In genomic region chr2:233270951-233271350, GRCh38 we compare ENCODE assay signal across 17 cellular contexts. TPM values are rescaled to one million over a fixed set of nuclear protein-coding genes. Genes with fewer than 3 reads are reported as not detected.
A peak's percentile ranks its signal among the peaks of the same experiment; 100 is the strongest.
DNase-seq lines count a peak whose midpoint lies in the region; TF ChIP-seq lines count a peak whose summit lies in the region.
"Had no signal": no experiment of that assay in that cellular context is flagged by ENCODE, and none has a peak within 500 bp of the region (broad histone marks: within the 10 kb centered on the region; RNA-seq: fewer than 3 reads in every experiment).

No MANE protein-coding gene starts in this region.

- peaks cover 14% of the 10 kb centered on the region for H3K79me2 ChIP-seq in DOHH2 (ENCODE audit: control insufficient read depth, low read length)

- H2BK5ac ChIP-seq in neuronal stem cell (ENCODE audit: low read length): no peak overlapping the region

- H2AFZ ChIP-seq in neuronal stem cell (ENCODE audit: low read length): no peak overlapping the region

- H3K23ac ChIP-seq in neuronal stem cell (ENCODE audit: low read depth, low read length, poor library complexity): no peak overlapping the region

- peaks cover 94% of the 10 kb centered on the region for H3K36me3 Mint-ChIP-seq in activated T-helper 2 cell treated with anti-CD3 and anti-CD28 coated beads, Interferon-gamma antibody, Interleukin-2, Interleukin-4, amounts not matched to agents 10 μg/mL and 5 μg/mL and 100 μg/mL, durations not matched to agents 14 hours and 24 hours and 36 hours (ENCODE audit: low read depth)
- peaks cover 84% of the 10 kb centered on the region for H3K36me3 Mint-ChIP-seq in nephron progenitor cell (ENCODE audit: low read depth)

- H3K9ac ChIP-seq in neuronal stem cell (ENCODE audit: low read depth, low read length, poor library complexity): no peak overlapping the region

- H3K18ac ChIP-seq in neuronal stem cell (ENCODE audit: low read length): no peak overlapping the region

- no peak overlapping the region for H2BK15ac ChIP-seq in neuronal stem cell (ENCODE audit: low read length)

- intact Hi-C loops in activated T-helper 2 cell treated with anti-CD3 and anti-CD28 coated beads, Interferon-gamma antibody, Interleukin-2, Interleukin-4, amounts not matched to agents 10 μg/mL and 5 μg/mL and 100 μg/mL, durations not matched to agents 14 hours and 24 hours and 36 hours (cut with micrococcal nuclease): loop anchor here (10.0 kb wide), 2 partner anchors 144 to 174 kb away; no protein-coding TSS in a partner anchor
- intact Hi-C loops in ascending aorta (cut with DNase I): no loop called here

- no peak overlapping the region for H2BK12ac ChIP-seq in neuronal stem cell (ENCODE audit: low read length)

- H3K27me3 ChIP-seq in DOHH2 (ENCODE audit: control insufficient read depth, low read length) (no peaks in the 10 kb centered on the region), neuronal stem cell (ENCODE audit: control insufficient read depth in 3 of 3, insufficient read depth in 3 of 3, low read depth in 1 of 3, low read length in 3 of 3) (no peaks in the 10 kb centered on the region), ascending aorta (no peaks in the 10 kb centered on the region)
- H3K27me3 ChIP-seq: adrenal gland had no signal

- H3K27me3 Mint-ChIP-seq in activated T-helper 2 cell treated with anti-CD3 and anti-CD28 coated beads, Interferon-gamma antibody, Interleukin-2, Interleukin-4, amounts not matched to agents 10 μg/mL and 5 μg/mL and 100 μg/mL, durations not matched to agents 14 hours and 24 hours and 36 hours (ENCODE audit: low read depth): no peaks in the 10 kb centered on the region
- H3K27me3 Mint-ChIP-seq in nephron progenitor cell (ENCODE audit: low read depth, poor library complexity): no peaks in the 10 kb centered on the region
- H3K27me3 Mint-ChIP-seq: progenitor cell of endocrine pancreas had no signal

- H3K4me1 ChIP-seq in DOHH2 (ENCODE audit: control insufficient read depth, low read length): peaks cover 48% of the 10 kb centered on the region
- no peaks in the 10 kb centered on the region for H3K4me1 ChIP-seq in neuronal stem cell (ENCODE audit: control insufficient read depth in 2 of 2, insufficient read depth in 1 of 2, low read depth in 1 of 2, low read length in 2 of 2)
- no peaks in the 10 kb centered on the region for H3K4me1 ChIP-seq in ascending aorta
- H3K4me1 ChIP-seq: adrenal gland had no signal

- peaks cover 69% of the 10 kb centered on the region for H3K4me1 Mint-ChIP-seq in activated T-helper 2 cell treated with anti-CD3 and anti-CD28 coated beads, Interferon-gamma antibody, Interleukin-2, Interleukin-4, amounts not matched to agents 10 μg/mL and 5 μg/mL and 100 μg/mL, durations not matched to agents 14 hours and 24 hours and 36 hours (ENCODE audit: low read depth)
- peaks cover 7% of the 10 kb centered on the region for H3K4me1 Mint-ChIP-seq in nephron progenitor cell

- H3K4me2 ChIP-seq in DOHH2 (ENCODE audit: low read length) (no peak overlapping the region), neuronal stem cell (ENCODE audit: insufficient read depth, low read length, poor library complexity, severe bottlenecking) (no peak overlapping the region)

- H3F3A ChIP-seq in DOHH2 (ENCODE audit: control insufficient read depth, insufficient read depth): peaks cover 9% of the 10 kb centered on the region; the same call in 1 of the 2 replicates

- H3K14ac ChIP-seq in neuronal stem cell (ENCODE audit: low read length): no peak overlapping the region

- H2BK120ac ChIP-seq in neuronal stem cell (ENCODE audit: low read depth, low read length): no peak overlapping the region

- no peaks in the 10 kb centered on the region for H4K20me1 ChIP-seq in DOHH2 (ENCODE audit: control insufficient read depth, insufficient read depth, low read depth, low read length)

- no peak overlapping the region for H2AK5ac ChIP-seq in neuronal stem cell (ENCODE audit: low read depth, low read length)

- no peaks in the 10 kb centered on the region for H3K9me3 Mint-ChIP-seq in activated T-helper 2 cell treated with anti-CD3 and anti-CD28 coated beads, Interferon-gamma antibody, Interleukin-2, Interleukin-4, amounts not matched to agents 10 μg/mL and 5 μg/mL and 100 μg/mL, durations not matched to agents 14 hours and 24 hours and 36 hours
- no peaks in the 10 kb centered on the region for H3K9me3 Mint-ChIP-seq in nephron progenitor cell

- H3K9me3 ChIP-seq in DOHH2 (ENCODE audit: control insufficient read depth, insufficient read depth, low read length) (no peaks in the 10 kb centered on the region), neuronal stem cell (replicated peaks in 1 of 2; ENCODE audit: control insufficient read depth in 2 of 2, insufficient read depth in 1 of 2, low read depth in 1 of 2, low read length in 2 of 2) (peaks cover 0 to 1% of the 10 kb centered on the region in 2 donors), ascending aorta (no peaks in the 10 kb centered on the region)
- H3K9me3 ChIP-seq: adrenal gland had no signal

- no peaks in the 10 kb centered on the region for H3K9me2 ChIP-seq in DOHH2 (replicated peaks; ENCODE audit: control insufficient read depth, low read length)

- H3K27ac ChIP-seq in C4-2B: peak overlapping the region; percentile 99
- H3K27ac ChIP-seq in DOHH2 (ENCODE audit: low read depth, low read length): peak overlapping the region; percentile 7
- H3K27ac ChIP-seq in neuronal stem cell (replicated peaks; ENCODE audit: low read length): no peak overlapping the region
- no peak overlapping the region for H3K27ac ChIP-seq in ascending aorta
- H3K27ac ChIP-seq: adrenal gland had no signal

- peak overlapping the region; percentile 89 for H3K27ac Mint-ChIP-seq in activated T-helper 2 cell treated with anti-CD3 and anti-CD28 coated beads, Interferon-gamma antibody, Interleukin-2, Interleukin-4, amounts not matched to agents 10 μg/mL and 5 μg/mL and 100 μg/mL, durations not matched to agents 14 hours and 24 hours and 36 hours
- peak overlapping the region; percentile 82 for H3K27ac Mint-ChIP-seq in nephron progenitor cell
- H3K27ac Mint-ChIP-seq: progenitor cell of endocrine pancreas had no signal

- no peak overlapping the region for H4K91ac ChIP-seq in neuronal stem cell (ENCODE audit: low read depth, low read length, poor library complexity)

- no peak overlapping the region for H3K4ac ChIP-seq in neuronal stem cell (ENCODE audit: low read length)

- H3K4me3 Mint-ChIP-seq in activated T-helper 2 cell treated with anti-CD3 and anti-CD28 coated beads, Interferon-gamma antibody, Interleukin-2, Interleukin-4, amounts not matched to agents 10 μg/mL and 5 μg/mL and 100 μg/mL, durations not matched to agents 14 hours and 24 hours and 36 hours (ENCODE audit: low read depth): peak overlapping the region; percentile 68
- H3K4me3 Mint-ChIP-seq in nephron progenitor cell: no peak overlapping the region

- no peak overlapping the region for H3K4me3 ChIP-seq in DOHH2 (ENCODE audit: low read length)
- no peak overlapping the region for H3K4me3 ChIP-seq in neuronal stem cell (ENCODE audit: low read length in 2 of 2)
- no peak overlapping the region for H3K4me3 ChIP-seq in ascending aorta
- H3K4me3 ChIP-seq: adrenal gland had no signal

- WGBS in neuronal stem cell (ENCODE audit: extremely low coverage in 2 of 2, insufficient read length in 2 of 2, insufficient replicate concordance in 1 of 2), 2 donors: no CpG with 5 or more reads among the region's 4 CpGs

- H3K36me3 ChIP-seq in DOHH2 (ENCODE audit: control insufficient read depth, low read length) (peaks cover 98% of the 10 kb centered on the region), neuronal stem cell (replicated peaks in 1 of 2; ENCODE audit: control insufficient read depth in 2 of 2, insufficient read depth in 2 of 2, low read length in 2 of 2) (peaks cover 29 to 97% of the 10 kb centered on the region in 2 donors), ascending aorta (peaks cover 72 to 88% of the 10 kb centered on the region in 2 donors)

- TF ChIP-seq CTCF in C4-2B (conservative IDR thresholded peaks at IDR 0.05): no peak
- TF ChIP-seq CTCF in DOHH2 (IDR thresholded peaks at IDR 0.05; ENCODE audit: low read depth, low read length, poor library complexity, severe bottlenecking): no peak
- no peak for TF ChIP-seq CTCF in nephron progenitor cell (IDR thresholded peaks at IDR 0.05)
- no peak for TF ChIP-seq CTCF in ascending aorta (IDR thresholded peaks at IDR 0.05)

- H3K79me1 ChIP-seq in neuronal stem cell (ENCODE audit: low read depth, low read length): peaks cover 2% of the 10 kb centered on the region

- no peak overlapping the region for H4K8ac ChIP-seq in neuronal stem cell (ENCODE audit: low read depth, low read length)

- no peak for DNase-seq in activated T-helper 2 cell treated with anti-CD3 and anti-CD28 coated beads, Interferon-gamma antibody, Interleukin-2, Interleukin-4, amounts not matched to agents 10 μg/mL and 5 μg/mL and 100 μg/mL, durations not matched to agents 14 hours and 24 hours and 36 hours (ENCODE audit: low spot score)
- DNase-seq in nephron progenitor cell: no peak
- DNase-seq in neuronal stem cell (ENCODE audit: low spot score): no peak
- no peak for DNase-seq in ascending aorta (ENCODE audit: low spot score in 2 of 2)
- no peak for DNase-seq in Kasumi-1 (lab: John Stamatoyannopoulos, UW)
- DNase-seq: adrenal gland, foreskin melanocyte, Karpas-422, NCI-H146, NCI-H446, SIG-M5 had no signal

RNA-seq across cellular contexts. Expression of gene ATG16L1, which starts 19.5 kb away (rescaled TPM):
- total RNA-seq in activated T-helper 2 cell treated with anti-CD3 and anti-CD28 coated beads, Interferon-gamma antibody, Interleukin-2, Interleukin-4, amounts not matched to agents 10 μg/mL and 5 μg/mL and 100 μg/mL, durations not matched to agents 14 hours and 24 hours and 36 hours: 33.5 and 35.5 TPM in 2 replicates
- 11.9 TPM for polyA plus RNA-seq in neuronal stem cell (2013, experiment 1 of 2)
- polyA plus RNA-seq in neuronal stem cell (2013, experiment 2 of 2): 11.6 TPM
- total RNA-seq in ascending aorta: 28.1 TPM

RNA-seq across cellular contexts. Expression of gene SAG, which starts 36.7 kb away (rescaled TPM):
- total RNA-seq in activated T-helper 2 cell treated with anti-CD3 and anti-CD28 coated beads, Interferon-gamma antibody, Interleukin-2, Interleukin-4, amounts not matched to agents 10 μg/mL and 5 μg/mL and 100 μg/mL, durations not matched to agents 14 hours and 24 hours and 36 hours: 0.05 TPM in 1 of 2 replicates, not detected in the other
- not detected for polyA plus RNA-seq in neuronal stem cell (2013, experiment 1 of 2)
- polyA plus RNA-seq in neuronal stem cell (2013, experiment 2 of 2): not detected
- not detected for total RNA-seq in ascending aorta
- total RNA-seq: adrenal gland, cerebellum, left lobe of liver, progenitor cell of endocrine pancreas had no signal
- polyA plus RNA-seq: BJ had no signal

Comparison
In these comparisons a context has a peak if more than half of its experiments do, and no peak if none do; other contexts are left out.
1. H3K27ac ChIP-seq: peak in C4-2B (single experiment) and DOHH2 (single experiment); none in neuronal stem cell (single experiment) and ascending aorta (0 of 2).